ENCODE assay signal across 34 cellular contexts in the genomic region with DNA sequence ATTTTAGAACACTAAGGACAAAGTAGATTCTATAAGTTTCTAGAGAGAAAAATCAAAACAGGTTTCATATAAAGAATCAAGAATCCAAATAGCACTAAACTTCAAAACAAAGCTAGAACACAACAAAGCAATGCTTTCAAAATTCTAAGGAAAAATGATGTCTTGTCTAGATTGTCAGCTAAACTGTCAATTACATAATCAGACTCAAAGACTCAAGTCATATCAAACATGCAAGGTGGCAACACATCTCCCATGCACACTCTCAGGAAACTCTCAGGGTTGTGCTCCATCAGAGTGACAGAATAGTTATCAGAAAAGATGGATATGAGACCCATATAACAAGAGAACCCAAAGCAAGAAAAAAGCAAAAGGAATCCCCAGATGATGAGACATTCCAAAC.
"Had no signal": no experiment of that assay in that cellular context is flagged by ENCODE, and none has a peak within 500 bp of the region (broad histone marks: within the 10 kb centered on the region; RNA-seq: fewer than 3 reads in every experiment).

No MANE protein-coding gene starts in this region.

- H3K27me3 ChIP-seq: MG63 had no signal

- DNase-seq: Karpas-422, Kasumi-1, MG63, MM.1S, MV-4-11, NCI-H1048, NCI-H1092, NCI-H1092 treated with DMSO at 0.1 percent for 48 hours, NCI-H1105, NCI-H1105 treated with DMSO at 0.1 percent for 48 hours, NCI-H1417, NCI-H1436, NCI-H1436 treated with DMSO at 0.1 percent for 48 hours, NCI-H146, NCI-H1694, NCI-H1694 treated with DMSO at 0.1 percent for 48 hours, NCI-H187, NCI-H187 treated with DMSO at 0.1 percent for 48 hours, NCI-H1930, NCI-H2029, NCI-H2029 treated with DMSO at 0.1 percent for 48 hours, NCI-H2081, NCI-H2081 treated with DMSO at 0.1 percent for 48 hours, NCI-H2107, NCI-H2171, NCI-H2171 treated with DMSO at 0.1 percent for 48 hours, NCI-H2227 treated with DMSO at 0.1 percent for 48 hours, NCI-H226, NCI-H345, NCI-H446, NCI-H446 treated with DMSO at 0.1 percent for 48 hours, NCI-H510A, NCI-H510A treated with DMSO at 0.1 percent for 48 hours, NCI-H524 had no signal

- H3K9me3 ChIP-seq: MG63 had no signal

- H3K4me3 ChIP-seq: MG63 had no signal

- H3K36me3 ChIP-seq: MG63 had no signal
